Comparison of ENCODE assay signal across 32 cellular contexts in genomic region chr19:31985001-31985605, GRCh38.
"Had no signal": no experiment of that assay in that cellular context is flagged by ENCODE, and none has a peak within 500 bp of the region (broad histone marks: within the 10 kb centered on the region; RNA-seq: fewer than 3 reads in every experiment).

No MANE protein-coding gene starts in this region.

- H3K4me3 ChIP-seq: heart left ventricle, left lung, lower lobe of right lung, mucosa of descending colon, neural progenitor cell, pancreas, psoas muscle, right atrium auricular region, right lobe of liver, skin epidermis, stomach, testis, thyroid gland, transverse colon, upper lobe of right lung, vagina had no signal

- H3K4me1 Mint-ChIP-seq: immature natural killer cell; naive thymus-derived CD4-positive, alpha-beta T cell; nephron progenitor cell; neural progenitor cell; stimulated activated naive B cell treated with anti-CD40 and anti-IgM and Interleukin-4, amounts not matched to agents 10 μg/mL and 1 μg/mL and 100 μg/mL, for 72 hours had no signal

- H3K36me3 ChIP-seq: heart left ventricle, left lung, lower lobe of right lung, neural progenitor cell, pancreas, right atrium auricular region, right lobe of liver, stomach, thyroid gland, transverse colon, upper lobe of right lung, vagina had no signal

- H3K27me3 Mint-ChIP-seq: stimulated activated naive B cell treated with anti-CD40 and anti-IgM and Interleukin-4, amounts not matched to agents 10 μg/mL and 1 μg/mL and 100 μg/mL, for 72 hours had no signal

- FAIRE-seq: islet of Langerhans, kidney, pancreas had no signal

- H3K4me2 ChIP-seq: neural progenitor cell had no signal

- H3K9ac ChIP-seq: neural progenitor cell had no signal

- H3K36me3 Mint-ChIP-seq: immature natural killer cell, neural progenitor cell had no signal

- H3K9me3 ChIP-seq: heart left ventricle, lower lobe of right lung, pancreas, psoas muscle, right atrium auricular region, right lobe of liver, testis, thyroid gland, transverse colon, upper lobe of right lung, vagina had no signal

- H3K27ac ChIP-seq: heart left ventricle, left lung, lower lobe of right lung, neural progenitor cell, pancreas, psoas muscle, right atrium auricular region, right lobe of liver, skin epidermis, stomach, testis, thyroid gland, transverse colon, upper lobe of right lung, vagina had no signal

- H3K4me3 Mint-ChIP-seq: immature natural killer cell; naive thymus-derived CD4-positive, alpha-beta T cell; nephron progenitor cell; neural progenitor cell; stimulated activated naive B cell treated with anti-CD40 and anti-IgM and Interleukin-4, amounts not matched to agents 10 μg/mL and 1 μg/mL and 100 μg/mL, for 72 hours had no signal

- H3K27me3 ChIP-seq: left lung, neural progenitor cell, pancreas, right atrium auricular region, right lobe of liver, testis, thyroid gland, transverse colon, upper lobe of right lung, vagina had no signal

- H3K27ac Mint-ChIP-seq: immature natural killer cell; naive thymus-derived CD4-positive, alpha-beta T cell; nephron progenitor cell; stimulated activated naive B cell treated with anti-CD40 and anti-IgM and Interleukin-4, amounts not matched to agents 10 μg/mL and 1 μg/mL and 100 μg/mL, for 72 hours had no signal

- H2AFZ ChIP-seq: neural progenitor cell had no signal

- H3K4me1 ChIP-seq: heart left ventricle, left lung, lower lobe of right lung, neural progenitor cell, pancreas, psoas muscle, right atrium auricular region, right lobe of liver, stomach, testis, transverse colon, upper lobe of right lung, vagina had no signal

- DNase-seq: glutamatergic neuron; heart left ventricle; hypothalamus; immature natural killer cell; kidney; left colon; left lung; lower lobe of right lung; midbrain; mucosa of descending colon; naive thymus-derived CD4-positive, alpha-beta T cell; nephron progenitor cell; pancreas; posterior cingulate gyrus; psoas muscle; right lobe of liver; stimulated activated CD4-positive, alpha-beta T cell treated with anti-CD3 and anti-CD28 coated beads, Interleukin-12 subunit alpha, Interleukin-12 subunit beta, amount 100 ng/mL, for 4 hours; stimulated activated CD4-positive, alpha-beta T cell treated with anti-CD3 and anti-CD28 coated beads, Interleukin-15, amount 100 ng/mL, for 24 hours; stimulated activated CD4-positive, alpha-beta T cell treated with anti-CD3 and anti-CD28 coated beads, Interleukin-2, amount 100 ng/mL, for 24 hours; stimulated activated CD4-positive, alpha-beta T cell treated with anti-CD3 and anti-CD28 coated beads, Interleukin-4, amount 100 ng/mL, for 1 hour; stimulated activated naive B cell treated with anti-CD40 and anti-IgM and Interleukin-4, amounts not matched to agents 10 μg/mL and 1 μg/mL and 100 μg/mL, for 72 hours; stimulated activated naive CD8-positive, alpha-beta T cell treated with anti-CD3 and anti-CD28 coated beads, Interleukin-15, Interleukin-2, amounts not matched to agents 100 U/mL and 50 U/mL, for 24 hours; stomach; testis; thyroid gland; transverse colon; upper lobe of right lung had no signal

- H3K9me3 Mint-ChIP-seq: neural progenitor cell had no signal

- ATAC-seq: heart left ventricle; left colon; left lung; lower lobe of right lung; mucosa of descending colon; naive thymus-derived CD4-positive, alpha-beta T cell; pancreas; psoas muscle; right lobe of liver; stimulated activated naive B cell treated with anti-CD40 and anti-IgM and Interleukin-4, amounts not matched to agents 10 μg/mL and 1 μg/mL and 100 μg/mL, for 72 hours; stimulated activated naive CD8-positive, alpha-beta T cell treated with anti-CD3 and anti-CD28 coated beads, Interleukin-15, Interleukin-2, amounts not matched to agents 100 U/mL and 50 U/mL, for 24 hours; upper lobe of right lung had no signal
